ENCODE assay signal across 8 cellular contexts in genomic region chr6:96521267-96521624, GRCh38. TPM values are rescaled to one million over a fixed set of nuclear protein-coding genes. Genes with fewer than 3 reads are reported as not detected.
DNase-seq lines count a peak whose midpoint lies in the region; ATAC-seq and TF ChIP-seq lines count a peak whose summit lies in the region.

No MANE protein-coding gene starts in this region.

- no peak for DNase-seq in GM12864 (ENCODE audit: low read depth)
- DNase-seq in WERI-Rb-1, result no peak
- DNase-seq in left ventricle myocardium superior, result no peak
- no peak for DNase-seq in SIG-M5 treated with dmso at 0.1 percent for 504 hours (lab: John Stamatoyannopoulos, UW; ENCODE audit: unreplicated experiment)
- DNase-seq in effector CD4-positive, alpha-beta T cell, result no peak
- DNase-seq in D341Med (ENCODE audit: low spot score), result no peak

- ATAC-seq in HG02571 (IDR thresholded peaks at IDR 0.05; ENCODE audit: unreplicated experiment), result peak; percentile 20
- ATAC-seq in left ventricle myocardium superior, result peak; percentile 52

- no peaks in the 10 kb centered on the region for H3K27me3 ChIP-seq in WERI-Rb-1 (ENCODE audit: insufficient read depth, low read depth, severe bottlenecking)

- intact Hi-C loops in left ventricle myocardium superior (cut with micrococcal nuclease), result no loop called here

- H3K27ac ChIP-seq in WERI-Rb-1, result peak overlapping the region; percentile 98
- peak overlapping the region in 20 of 21 experiments; percentile 91 to 100 (median 98) for H3K27ac ChIP-seq in skin epidermis

- no peaks in the 10 kb centered on the region for H3K9me3 ChIP-seq in WERI-Rb-1 (ENCODE audit: severe bottlenecking)

- no peak for TF ChIP-seq CTCF in GM12864 (IDR thresholded peaks at IDR 0.05; ENCODE audit: low read depth, low read length, missing control alignments)
- no peak for TF ChIP-seq CTCF in WERI-Rb-1 (IDR thresholded peaks at IDR 0.05; ENCODE audit: low read depth, low read length)

- peaks cover 14% of the 10 kb centered on the region for H3K36me3 ChIP-seq in WERI-Rb-1

- H3K4me3 ChIP-seq in GM12864 (ENCODE audit: low read depth, low read length), result peak overlapping the region; percentile 98
- H3K4me3 ChIP-seq in WERI-Rb-1 (ENCODE audit: low read depth, low read length), result peak overlapping the region; percentile 97
- H3K4me3 ChIP-seq in skin epidermis, result peak overlapping the region; percentile 56 to 96 (median 76)

RNA-seq across cellular contexts. Expression of gene UFL1, which starts 0.4 kb away (rescaled TPM):
- 23.4 TPM for total RNA-seq in left ventricle myocardium superior

RNA-seq across cellular contexts. Expression of gene FHL5, which starts 41.7 kb away (rescaled TPM):
- total RNA-seq in left ventricle myocardium superior, result 6.9 TPM
